Comparison of ENCODE assay signal across 9 cellular contexts in the genomic region with DNA sequence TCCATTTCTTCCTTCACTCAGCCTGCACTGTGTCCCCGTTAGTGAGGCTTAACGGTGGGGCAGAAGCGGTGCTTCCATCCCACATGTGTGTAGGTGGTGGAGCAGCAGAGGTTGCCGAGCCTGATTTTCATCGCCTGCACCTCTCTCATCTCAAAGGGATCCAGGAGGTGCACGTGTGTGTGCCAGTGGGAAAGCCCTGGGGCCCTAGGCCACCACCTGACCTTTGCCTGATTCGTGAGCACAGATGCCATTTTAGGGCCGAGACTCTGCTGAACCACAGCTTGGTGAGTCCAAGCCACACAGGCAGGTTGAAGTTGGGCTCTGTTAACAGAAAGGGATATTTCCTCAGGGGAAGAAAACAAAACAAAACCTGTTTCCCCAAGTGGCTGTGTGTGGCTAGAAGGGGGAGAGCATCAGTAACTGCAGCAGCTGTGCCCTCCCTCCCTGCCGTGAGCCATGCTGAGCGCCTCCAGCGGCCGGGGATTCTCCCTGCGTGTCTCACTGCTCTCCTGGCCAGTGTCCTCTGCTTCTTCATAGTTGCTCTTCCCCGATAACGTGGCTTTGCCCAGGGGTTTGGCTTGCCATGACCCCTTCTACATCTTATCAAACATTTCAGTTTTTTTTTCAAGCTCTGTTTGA.
A peak's percentile ranks its signal among the peaks of the same experiment; 100 is the strongest.
DNase-seq lines count a peak whose midpoint lies in the region; ATAC-seq and TF ChIP-seq lines count a peak whose summit lies in the region.
"Had no signal": no experiment of that assay in that cellular context is flagged by ENCODE, and none has a peak within 500 bp of the region (broad histone marks: within the 10 kb centered on the region; RNA-seq: fewer than 3 reads in every experiment).

No MANE protein-coding gene starts in this region.

- H3K27me3 Mint-ChIP-seq in CD4-positive, alpha-beta T cell = no peaks in the 10 kb centered on the region
- no peaks in the 10 kb centered on the region for H3K27me3 Mint-ChIP-seq in endodermal cell (ENCODE audit: insufficient read depth)

- no peak overlapping the region for H3K4me3 Mint-ChIP-seq in CD4-positive, alpha-beta T cell
- no peak overlapping the region for H3K4me3 Mint-ChIP-seq in endodermal cell

- no peaks in the 10 kb centered on the region for H3K9me3 ChIP-seq in CD4-positive, alpha-beta T cell (ENCODE audit: control insufficient read depth, low read length)
- H3K9me3 ChIP-seq in HUES48 (ENCODE audit: control insufficient read depth, insufficient read depth, low read length) (no peaks in the 10 kb centered on the region), endodermal cell (ENCODE audit: control insufficient read depth, low read length) (no peaks in the 10 kb centered on the region)
- H3K9me3 ChIP-seq: right lobe of liver had no signal

- H3K27ac Mint-ChIP-seq in CD4-positive, alpha-beta T cell = peak overlapping the region; percentile 39
- H3K27ac Mint-ChIP-seq in endodermal cell = no peak overlapping the region

- no peaks in the 10 kb centered on the region for H3K27me3 ChIP-seq in CD4-positive, alpha-beta T cell (ENCODE audit: control insufficient read depth, insufficient read depth, low read length)
- no peaks in the 10 kb centered on the region for H3K27me3 ChIP-seq in HUES48 (ENCODE audit: control insufficient read depth, insufficient read depth, low read length)
- H3K27me3 ChIP-seq in endodermal cell (ENCODE audit: control insufficient read depth, insufficient read depth, low read length, poor library complexity, severe bottlenecking) = no peaks in the 10 kb centered on the region
- H3K27me3 ChIP-seq: right lobe of liver had no signal

- peaks cover 15% of the 10 kb centered on the region for H3K4me1 ChIP-seq in HUES48 (ENCODE audit: control insufficient read depth, insufficient read depth, low read length)
- H3K4me1 ChIP-seq in endodermal cell (ENCODE audit: control insufficient read depth, insufficient read depth, low read length) = peaks cover 2% of the 10 kb centered on the region

- WGBS in endodermal cell (ENCODE audit: insufficient coverage in 1 of 2, insufficient read length in 1 of 2), 2 experiments = 70 to 80% methylated on average over 3 to 15 of the region's 15 CpGs

- H3K4me3 ChIP-seq in HUES48 (ENCODE audit: low read depth, low read length) (no peak overlapping the region), endodermal cell (ENCODE audit: low read length) (no peak overlapping the region)
- H3K4me3 ChIP-seq: right lobe of liver had no signal

- H3K36me3 ChIP-seq in HUES48 (ENCODE audit: control insufficient read depth, insufficient read depth, low read length) (no peaks in the 10 kb centered on the region), endodermal cell (ENCODE audit: control insufficient read depth, insufficient read depth, low read length) (no peaks in the 10 kb centered on the region)

- no peak overlapping the region for H3K9ac ChIP-seq in HUES48 (ENCODE audit: low read depth, low read length)
- H3K9ac ChIP-seq in endodermal cell (ENCODE audit: extremely low read depth, low read length, poor library complexity, severe bottlenecking) = no peak overlapping the region

- no peak for TF ChIP-seq CTCF in CD4-positive, alpha-beta T cell (IDR thresholded peaks at IDR 0.05)
- peak; percentile 69 for TF ChIP-seq CTCF in endodermal cell (conservative IDR thresholded peaks at IDR 0.05)

- H3K9me3 Mint-ChIP-seq in CD4-positive, alpha-beta T cell = no peaks in the 10 kb centered on the region
- H3K9me3 Mint-ChIP-seq in endodermal cell = no peaks in the 10 kb centered on the region

- POLR2A ChIA-PET in CD4-positive, alpha-beta T cell (lab: Charles Lee) = interaction anchor here (1.4 kb wide), 1 partner anchor 93 kb away, joined by 4 read pairs; no protein-coding TSS in a partner anchor

- peaks cover 55% of the 10 kb centered on the region for H3K36me3 Mint-ChIP-seq in CD4-positive, alpha-beta T cell (ENCODE audit: low read depth)
- H3K36me3 Mint-ChIP-seq in endodermal cell (ENCODE audit: low read depth) = no peaks in the 10 kb centered on the region

- H3K4me1 Mint-ChIP-seq in CD4-positive, alpha-beta T cell (ENCODE audit: low read depth) = peaks cover 70% of the 10 kb centered on the region
- no peaks in the 10 kb centered on the region for H3K4me1 Mint-ChIP-seq in endodermal cell

- no peak for DNase-seq in CD4-positive, alpha-beta T cell
- DNase-seq in endodermal cell = peak; percentile 90
- DNase-seq in stimulated activated CD8-positive, alpha-beta memory T cell treated with anti-CD3 and anti-CD28 coated beads, Interleukin-4, amount 100 ng/mL, for 48 hours = peak; percentile 49
- no peak for DNase-seq in NCI-H226
- no peak for DNase-seq in 8988T
- no peak for DNase-seq in T-helper 1 cell

- peak; percentile 65 for ATAC-seq in CD4-positive, alpha-beta T cell (ENCODE audit: poor library complexity)
- ATAC-seq in GM19351 (IDR thresholded peaks at IDR 0.05; ENCODE audit: unreplicated experiment) = peak; percentile 96
- ATAC-seq: right lobe of liver had no signal

- CTCF ChIA-PET in CD4-positive, alpha-beta T cell (lab: Charles Lee) = interaction anchor here (0.9 kb wide), 1 partner anchor 96 kb away, joined by 3 read pairs; no protein-coding TSS in a partner anchor

- no peak overlapping the region for H3K27ac ChIP-seq in CD4-positive, alpha-beta T cell (ENCODE audit: low read depth, low read length)
- H3K27ac ChIP-seq in HUES48 (ENCODE audit: low read depth, low read length) (peak overlapping the region; percentile 30), endodermal cell (ENCODE audit: low read depth, low read length) (no peak overlapping the region)

- intact Hi-C loops in CD4-positive, alpha-beta T cell (cut with DNase I, micrococcal nuclease) = loop anchor here in 1 of 2 experiments (5.0 kb wide), 1 partner anchor 95 kb away; no protein-coding TSS in a partner anchor

Comparison
In these comparisons a context has a peak if more than half of its experiments do, and no peak if none do; other contexts are left out.
1. DNase-seq: peak in endodermal cell (single experiment) and stimulated activated CD8-positive, alpha-beta memory T cell treated with anti-CD3 and anti-CD28 coated beads, Interleukin-4, amount 100 ng/mL, for 48 hours (single experiment); none in CD4-positive, alpha-beta T cell (0 of 10), NCI-H226 (single experiment), 8988T (single experiment) and T-helper 1 cell (0 of 5).